Comparison of ENCODE assay signal across 1 cellular context in the genomic region with DNA sequence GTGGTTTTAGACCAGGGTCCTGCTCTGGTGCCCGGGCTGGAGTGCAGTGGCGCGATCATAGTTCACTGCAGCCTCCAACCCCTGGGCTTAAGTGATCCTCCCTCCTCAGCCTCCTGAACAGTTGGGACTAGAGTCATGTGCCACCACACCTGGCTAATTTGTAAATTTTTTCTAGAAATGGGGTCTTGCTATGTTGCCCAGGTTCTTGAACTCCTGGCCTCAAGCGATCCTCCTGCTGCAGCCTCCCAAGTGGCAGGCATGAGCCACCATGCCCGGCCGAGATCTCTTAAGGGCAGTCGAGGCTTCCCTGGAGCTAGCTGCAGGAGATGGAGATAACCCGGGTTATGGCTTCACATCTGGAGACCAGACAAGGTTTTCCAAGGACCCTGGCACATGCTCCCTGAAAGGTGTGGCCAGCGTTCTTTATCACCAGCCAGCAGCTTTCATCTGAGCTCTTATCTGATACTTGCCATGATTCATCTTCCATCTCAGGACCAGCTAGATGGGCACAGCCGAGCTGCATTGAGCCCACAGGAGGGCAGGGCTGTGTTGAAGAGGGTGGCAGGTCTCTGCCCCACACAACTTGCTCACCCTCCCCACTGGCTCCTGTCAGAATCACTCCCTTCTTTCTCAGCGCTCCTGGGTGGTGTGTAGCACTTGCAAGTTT.
TF ChIP-seq lines count a peak whose summit lies in the region.

No MANE protein-coding gene starts in this region.

TF ChIP-seq in WTC11, 78 proteins besides CTCF, POLR2A, EP300 and RAD21 (continued from another document):
- TF ChIP-seq, protein P1, sequence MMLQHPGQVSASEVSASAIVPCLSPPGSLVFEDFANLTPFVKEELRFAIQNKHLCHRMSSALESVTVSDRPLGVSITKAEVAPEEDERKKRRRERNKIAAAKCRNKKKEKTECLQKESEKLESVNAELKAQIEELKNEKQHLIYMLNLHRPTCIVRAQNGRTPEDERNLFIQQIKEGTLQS (CRISPR knock-in tag; conservative IDR thresholded peaks at IDR 0.05) = no peak
- TF ChIP-seq SP1 (CRISPR knock-in tag; conservative IDR thresholded peaks at IDR 0.05) = no peak
- no peak for TF ChIP-seq MXD4 (CRISPR knock-in tag; IDR thresholded peaks at IDR 0.05; ENCODE audit: borderline replicate concordance)
- no peak for TF ChIP-seq SOX15 (CRISPR knock-in tag; IDR thresholded peaks at IDR 0.05)
- peak; percentile 59 for TF ChIP-seq ZNF121 (CRISPR knock-in tag; IDR thresholded peaks at IDR 0.05)
- TF ChIP-seq ZNF263 (CRISPR knock-in tag; IDR thresholded peaks at IDR 0.05; ENCODE audit: low read depth) = no peak
